ENCODE assay signal across 15 cellular contexts in the genomic region with DNA sequence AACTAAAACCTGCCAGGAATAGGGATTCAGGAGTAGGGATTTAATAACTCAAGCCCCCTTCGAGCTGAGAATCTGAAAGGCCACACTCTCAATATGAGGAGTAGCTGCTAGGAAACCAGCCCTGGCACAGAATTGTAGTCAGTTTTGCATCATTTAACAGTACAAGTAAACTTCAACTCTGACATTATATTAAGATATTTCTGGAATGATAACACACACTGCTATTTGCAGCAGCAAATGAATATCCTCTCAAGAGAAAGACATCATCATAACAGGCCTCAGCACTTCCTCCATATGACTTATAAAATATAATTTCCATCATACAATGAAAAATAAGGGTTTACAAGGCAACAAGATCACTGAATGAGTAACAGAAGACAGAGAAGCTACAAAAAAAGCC.
"Had no signal": no experiment of that assay in that cellular context is flagged by ENCODE, and none has a peak within 500 bp of the region (broad histone marks: within the 10 kb centered on the region; RNA-seq: fewer than 3 reads in every experiment).

No MANE protein-coding gene starts in this region.

- H3K27ac ChIP-seq: dorsolateral prefrontal cortex, epithelial cell of prostate had no signal

- H3K4me1 Mint-ChIP-seq: stimulated activated naive B cell treated with anti-CD40 and anti-IgM and Interleukin-4, amounts not matched to agents 10 μg/mL and 1 μg/mL and 100 μg/mL, for 72 hours had no signal

- H3K27ac Mint-ChIP-seq: activated CD4-positive, alpha-beta T cell treated with anti-CD3 and anti-CD28 coated beads, Interleukin-2, amount 10 ng/mL, durations not matched to agents 7 days and 5 days; mesothelial cell of epicardium; nephron; stimulated activated naive B cell treated with anti-CD40 and anti-IgM and Interleukin-4, amounts not matched to agents 10 μg/mL and 1 μg/mL and 100 μg/mL, for 72 hours; T-helper 1 cell treated with Interleukin-12 subunit alpha and Interleukin-12 subunit beta and Interleukin-4 antibody, amounts not matched to agents 30 μg/mL and 1 μg/mL, for 36 hours had no signal

- DNase-seq: activated CD4-positive, alpha-beta T cell treated with anti-CD3 and anti-CD28 coated beads, Interleukin-2, amount 10 ng/mL, durations not matched to agents 7 days and 5 days; activated CD8-positive, alpha-beta memory T cell treated with anti-CD3 and anti-CD28 coated beads, Interleukin-2, amount 50 U/mL, for 4 hours; activated effector memory CD4-positive, alpha-beta T cell treated with anti-CD3 and anti-CD28 coated beads, Interleukin-2, amount 50 U/mL, for 16 hours; activated naive CD4-positive, alpha-beta T cell treated with anti-CD3 and anti-CD28 coated beads, Interleukin-2, amount 50 U/mL, for 16 hours; activated T-cell treated with anti-CD3 and anti-CD28 coated beads, Interleukin-2, amount 50 U/mL, for 48 hours; dorsolateral prefrontal cortex; islet precursor cell; nucleus accumbens; retina; stimulated activated naive B cell treated with anti-CD40 and anti-IgM and Interleukin-4, amounts not matched to agents 10 μg/mL and 1 μg/mL and 100 μg/mL, for 72 hours had no signal

- H3K9me3 Mint-ChIP-seq: activated CD4-positive, alpha-beta T cell treated with anti-CD3 and anti-CD28 coated beads, Interleukin-2, amount 10 ng/mL, durations not matched to agents 7 days and 5 days; nephron; stimulated activated naive B cell treated with anti-CD40 and anti-IgM and Interleukin-4, amounts not matched to agents 10 μg/mL and 1 μg/mL and 100 μg/mL, for 72 hours; T-helper 1 cell treated with Interleukin-12 subunit alpha and Interleukin-12 subunit beta and Interleukin-4 antibody, amounts not matched to agents 30 μg/mL and 1 μg/mL, for 36 hours had no signal

- ATAC-seq: stimulated activated naive B cell treated with anti-CD40 and anti-IgM and Interleukin-4, amounts not matched to agents 10 μg/mL and 1 μg/mL and 100 μg/mL, for 72 hours had no signal

- H3K27me3 ChIP-seq: dorsolateral prefrontal cortex had no signal

- H3K4me3 ChIP-seq: dorsolateral prefrontal cortex, lung had no signal

- H3K27me3 Mint-ChIP-seq: activated CD4-positive, alpha-beta T cell treated with anti-CD3 and anti-CD28 coated beads, Interleukin-2, amount 10 ng/mL, durations not matched to agents 7 days and 5 days; stimulated activated naive B cell treated with anti-CD40 and anti-IgM and Interleukin-4, amounts not matched to agents 10 μg/mL and 1 μg/mL and 100 μg/mL, for 72 hours had no signal

- H3K4me3 Mint-ChIP-seq: activated CD4-positive, alpha-beta T cell treated with anti-CD3 and anti-CD28 coated beads, Interleukin-2, amount 10 ng/mL, durations not matched to agents 7 days and 5 days; mesothelial cell of epicardium; nephron; stimulated activated naive B cell treated with anti-CD40 and anti-IgM and Interleukin-4, amounts not matched to agents 10 μg/mL and 1 μg/mL and 100 μg/mL, for 72 hours; T-helper 1 cell treated with Interleukin-12 subunit alpha and Interleukin-12 subunit beta and Interleukin-4 antibody, amounts not matched to agents 30 μg/mL and 1 μg/mL, for 36 hours had no signal

- H3K36me3 Mint-ChIP-seq: mesothelial cell of epicardium; stimulated activated naive B cell treated with anti-CD40 and anti-IgM and Interleukin-4, amounts not matched to agents 10 μg/mL and 1 μg/mL and 100 μg/mL, for 72 hours had no signal
